23 cellular contexts compared by ENCODE assay signal in the genomic region with DNA sequence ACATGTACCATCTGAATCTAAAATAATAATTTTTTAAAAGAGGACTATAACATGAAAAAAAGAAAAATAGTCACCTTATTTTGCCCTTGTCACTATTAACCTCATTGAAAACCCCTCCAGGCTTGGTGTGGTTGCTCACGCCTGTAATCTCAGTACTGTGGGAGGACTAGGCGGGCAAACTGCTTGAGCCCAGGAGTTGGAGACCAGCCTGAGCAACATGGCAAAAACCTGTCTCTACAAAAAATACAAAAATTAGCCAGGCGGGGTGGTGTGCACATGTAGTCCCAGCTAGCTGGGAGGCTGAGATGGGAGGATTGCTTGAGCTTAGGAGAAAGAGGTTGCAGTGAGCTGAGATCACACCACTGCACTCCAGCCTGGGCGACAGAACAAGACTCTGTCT.
DNase-seq lines count a peak whose midpoint lies in the region; ATAC-seq, FAIRE-seq and TF ChIP-seq lines count a peak whose summit lies in the region.
"Had no signal": no experiment of that assay in that cellular context is flagged by ENCODE, and none has a peak within 500 bp of the region (broad histone marks: within the 10 kb centered on the region; RNA-seq: fewer than 3 reads in every experiment).

No MANE protein-coding gene starts in this region.

- H3K9me2 ChIP-seq in HCT116 (ENCODE audit: insufficient read depth): no peaks in the 10 kb centered on the region

- RAD21 ChIA-PET in HCT116 (lab: Charles Lee; ENCODE audit: low non-redundant PET in 1 of 2, low total read pairs in 2 of 2, uncharacterized antibody in 2 of 2, unreplicated experiment in 2 of 2): no interaction called here

- no peaks in the 10 kb centered on the region for H3K27me3 Mint-ChIP-seq in activated T-cell treated with anti-CD3 and anti-CD28 coated beads, Interleukin-2, amount 50 U/mL, for 72 hours (ENCODE audit: low read depth)
- H3K27me3 Mint-ChIP-seq in activated T-cell treated with anti-CD3 and anti-CD28 coated beads, Interleukin-2, amount 50 U/mL, for 4 hours (ENCODE audit: low read depth): no peaks in the 10 kb centered on the region
- no peaks in the 10 kb centered on the region for H3K27me3 Mint-ChIP-seq in activated T-helper 2 cell treated with anti-CD3 and anti-CD28 coated beads, Interferon-gamma antibody, Interleukin-2, Interleukin-4, amounts not matched to agents 10 μg/mL and 5 μg/mL and 100 μg/mL, durations not matched to agents 14 hours and 24 hours and 36 hours (ENCODE audit: low read depth)
- H3K27me3 Mint-ChIP-seq: activated B cell treated with CpG ODN at 0.5 μM for 24 hours had no signal

- intact Hi-C loops in HCT116 (cut with micrococcal nuclease): no loop called here
- intact Hi-C loops in activated T-helper 2 cell treated with anti-CD3 and anti-CD28 coated beads, Interferon-gamma antibody, Interleukin-2, Interleukin-4, amounts not matched to agents 10 μg/mL and 5 μg/mL and 100 μg/mL, durations not matched to agents 14 hours and 24 hours and 36 hours (cut with micrococcal nuclease): loop anchor here (1.0 kb wide), 1 partner anchor 12 kb away; no protein-coding TSS in a partner anchor
- intact Hi-C loops in left cardiac atrium (cut with DNase I): no loop called here

- H4K20me1 ChIP-seq in HCT116 (ENCODE audit: insufficient read depth): no peaks in the 10 kb centered on the region
- H4K20me1 ChIP-seq: BLaER1 had no signal

- H3K9ac ChIP-seq in HCT116 (ENCODE audit: low read length): no peak overlapping the region
- H3K9ac ChIP-seq: BLaER1, KMS-11 had no signal

- peak overlapping the region; percentile 48; the same call in 1 of the 2 replicates for H3K4me2 ChIP-seq in HCT116 (ENCODE audit: low read length)
- H3K4me2 ChIP-seq: KMS-11 had no signal

- no TSS peak for BruUV-seq in HCT116 (replicated peaks; lab: Mats Ljungman, UMichigan)

- no peaks in the 10 kb centered on the region for H3K79me2 ChIP-seq in HCT116 (ENCODE audit: insufficient read depth, low read length)

- H3K9me3 Mint-ChIP-seq in activated T-cell treated with anti-CD3 and anti-CD28 coated beads, Interleukin-2, amount 50 U/mL, for 72 hours: no peaks in the 10 kb centered on the region
- H3K9me3 Mint-ChIP-seq in activated T-cell treated with anti-CD3 and anti-CD28 coated beads, Interleukin-2, amount 50 U/mL, for 4 hours: no peaks in the 10 kb centered on the region
- H3K9me3 Mint-ChIP-seq in activated T-helper 2 cell treated with anti-CD3 and anti-CD28 coated beads, Interferon-gamma antibody, Interleukin-2, Interleukin-4, amounts not matched to agents 10 μg/mL and 5 μg/mL and 100 μg/mL, durations not matched to agents 14 hours and 24 hours and 36 hours: no peaks in the 10 kb centered on the region
- no peaks in the 10 kb centered on the region for H3K9me3 Mint-ChIP-seq in stimulated activated effector memory CD8-positive, alpha-beta T cell treated with anti-CD3 and anti-CD28 coated beads, Interleukin-12 subunit alpha, Interleukin-12 subunit beta, amount 100 ng/mL, for 72 hours
- H3K9me3 Mint-ChIP-seq: activated B cell treated with CpG ODN at 0.5 μM for 24 hours, neural crest cell had no signal

- FAIRE-seq in D721Med (lab: Jason Lieb, UNC): no peak

- H3K27ac Mint-ChIP-seq in activated T-cell treated with anti-CD3 and anti-CD28 coated beads, Interleukin-2, amount 50 U/mL, for 72 hours: no peak overlapping the region
- H3K27ac Mint-ChIP-seq in activated T-helper 2 cell treated with anti-CD3 and anti-CD28 coated beads, Interferon-gamma antibody, Interleukin-2, Interleukin-4, amounts not matched to agents 10 μg/mL and 5 μg/mL and 100 μg/mL, durations not matched to agents 14 hours and 24 hours and 36 hours: peak overlapping the region; percentile 70
- H3K27ac Mint-ChIP-seq in stimulated activated effector memory CD8-positive, alpha-beta T cell treated with anti-CD3 and anti-CD28 coated beads, Interleukin-12 subunit alpha, Interleukin-12 subunit beta, amount 100 ng/mL, for 72 hours: peak overlapping the region; percentile 41
- H3K27ac Mint-ChIP-seq: activated B cell treated with CpG ODN at 0.5 μM for 24 hours had no signal

- no peaks in the 10 kb centered on the region for H3K27me3 ChIP-seq in HCT116 (ENCODE audit: insufficient read depth, low read length)
- H3K27me3 ChIP-seq: BLaER1, foreskin keratinocyte, sigmoid colon, suprapubic skin had no signal

- POLR2A ChIA-PET in HCT116 (lab: Charles Lee): interaction anchor here (1.8 kb wide), 1 partner anchor 11 kb away, joined by 10 read pairs; no protein-coding TSS in a partner anchor

- H3K4me3 ChIP-seq in HCT116 (replicated peaks in 1 of 2; ENCODE audit: low read depth in 1 of 2, low read length in 2 of 2): no peak overlapping the region
- H3K4me3 ChIP-seq: BLaER1, sigmoid colon, suprapubic skin had no signal

- ATAC-seq in activated T-cell treated with anti-CD3 and anti-CD28 coated beads, Interleukin-2, amount 50 U/mL, for 72 hours (replicated peaks in 1 of 2): peak; percentile 25 to 36
- no peak for ATAC-seq in activated T-cell treated with anti-CD3 and anti-CD28 coated beads, Interleukin-2, amount 50 U/mL, for 4 hours
- ATAC-seq in HCT116 (no peak), left cardiac atrium (no peak)
- ATAC-seq in stimulated activated effector memory CD8-positive, alpha-beta T cell treated with anti-CD3 and anti-CD28 coated beads, Interleukin-12 subunit alpha, Interleukin-12 subunit beta, amount 100 ng/mL, for 72 hours: peak; percentile 47
- ATAC-seq: left ventricle myocardium superior, Panc1 had no signal

- peaks cover 75% of the 10 kb centered on the region for H3K4me1 Mint-ChIP-seq in activated T-cell treated with anti-CD3 and anti-CD28 coated beads, Interleukin-2, amount 50 U/mL, for 72 hours (ENCODE audit: low read depth)
- peaks cover 43% of the 10 kb centered on the region for H3K4me1 Mint-ChIP-seq in activated T-cell treated with anti-CD3 and anti-CD28 coated beads, Interleukin-2, amount 50 U/mL, for 4 hours (ENCODE audit: low read depth)
- peaks cover 68% of the 10 kb centered on the region for H3K4me1 Mint-ChIP-seq in activated T-helper 2 cell treated with anti-CD3 and anti-CD28 coated beads, Interferon-gamma antibody, Interleukin-2, Interleukin-4, amounts not matched to agents 10 μg/mL and 5 μg/mL and 100 μg/mL, durations not matched to agents 14 hours and 24 hours and 36 hours (ENCODE audit: low read depth)
- H3K4me1 Mint-ChIP-seq in stimulated activated effector memory CD8-positive, alpha-beta T cell treated with anti-CD3 and anti-CD28 coated beads, Interleukin-12 subunit alpha, Interleukin-12 subunit beta, amount 100 ng/mL, for 72 hours: peaks cover 45% of the 10 kb centered on the region
- H3K4me1 Mint-ChIP-seq: neural crest cell had no signal

- no peak overlapping the region for H3K27ac ChIP-seq in HCT116 (ENCODE audit: low read depth, low read length)
- H3K27ac ChIP-seq: BLaER1, foreskin keratinocyte, KMS-11, suprapubic skin had no signal

- TF ChIP-seq RAD21 in HCT116 (IDR thresholded peaks at IDR 0.05; ENCODE audit: low read depth): no peak

- peak overlapping the region; percentile 52 to 71 for H3K4me3 Mint-ChIP-seq in activated T-cell treated with anti-CD3 and anti-CD28 coated beads, Interleukin-2, amount 50 U/mL, for 72 hours
- no peak overlapping the region for H3K4me3 Mint-ChIP-seq in activated T-cell treated with anti-CD3 and anti-CD28 coated beads, Interleukin-2, amount 50 U/mL, for 4 hours
- no peak overlapping the region for H3K4me3 Mint-ChIP-seq in activated T-helper 2 cell treated with anti-CD3 and anti-CD28 coated beads, Interferon-gamma antibody, Interleukin-2, Interleukin-4, amounts not matched to agents 10 μg/mL and 5 μg/mL and 100 μg/mL, durations not matched to agents 14 hours and 24 hours and 36 hours (ENCODE audit: low read depth)
- peak overlapping the region; percentile 30 for H3K4me3 Mint-ChIP-seq in stimulated activated effector memory CD8-positive, alpha-beta T cell treated with anti-CD3 and anti-CD28 coated beads, Interleukin-12 subunit alpha, Interleukin-12 subunit beta, amount 100 ng/mL, for 72 hours
- H3K4me3 Mint-ChIP-seq: activated B cell treated with CpG ODN at 0.5 μM for 24 hours, neural crest cell had no signal

- H2AFZ ChIP-seq in HCT116 (ENCODE audit: low read depth, low read length, poor library complexity, severe bottlenecking): no peak overlapping the region

- no peak for TF ChIP-seq POLR2A in HCT116 (IDR thresholded peaks at IDR 0.05; ENCODE audit: borderline replicate concordance, extremely low read depth, insufficient read depth, insufficient read length)

- CTCF ChIA-PET in HCT116 (lab: Charles Lee): interaction anchor here (2.4 kb wide), 1 partner anchor 136 kb away, joined by 8 read pairs; no protein-coding TSS in a partner anchor

- peaks cover 0 to 15% of the 10 kb centered on the region in 2 experiments; a peak in 2 of 4 replicates for H3K4me1 ChIP-seq in HCT116 (ENCODE audit: control insufficient read depth in 1 of 2, insufficient read depth in 2 of 2, low read length in 2 of 2)
- H3K4me1 ChIP-seq: suprapubic skin had no signal

- TF ChIP-seq CTCF in HCT116 (IDR thresholded peaks at IDR 0.05 in 2 of 3, conservative IDR thresholded peaks at IDR 0.05 in 1 of 3; ENCODE audit: borderline replicate concordance in 1 of 3, insufficient read depth in 1 of 3, low read depth in 2 of 3, low read length in 2 of 3) (no peak), D721Med (IDR thresholded peaks at IDR 0.05; ENCODE audit: insufficient read depth, missing control alignments) (no peak)

- peaks cover 0 to 2% of the 10 kb centered on the region in 2 donors for H3K36me3 Mint-ChIP-seq in activated T-cell treated with anti-CD3 and anti-CD28 coated beads, Interleukin-2, amount 50 U/mL, for 72 hours (ENCODE audit: insufficient read depth in 2 of 2)
- H3K36me3 Mint-ChIP-seq in activated T-cell treated with anti-CD3 and anti-CD28 coated beads, Interleukin-2, amount 50 U/mL, for 4 hours (ENCODE audit: insufficient read depth): no peaks in the 10 kb centered on the region
- H3K36me3 Mint-ChIP-seq in activated T-helper 2 cell treated with anti-CD3 and anti-CD28 coated beads, Interferon-gamma antibody, Interleukin-2, Interleukin-4, amounts not matched to agents 10 μg/mL and 5 μg/mL and 100 μg/mL, durations not matched to agents 14 hours and 24 hours and 36 hours (ENCODE audit: low read depth): no peaks in the 10 kb centered on the region
- no peaks in the 10 kb centered on the region for H3K36me3 Mint-ChIP-seq in stimulated activated effector memory CD8-positive, alpha-beta T cell treated with anti-CD3 and anti-CD28 coated beads, Interleukin-12 subunit alpha, Interleukin-12 subunit beta, amount 100 ng/mL, for 72 hours

- DNase-seq in activated T-cell treated with anti-CD3 and anti-CD28 coated beads, Interleukin-2, amount 50 U/mL, for 72 hours: peak in 1 of 2 donors; percentile 19
- DNase-seq in activated T-cell treated with anti-CD3 and anti-CD28 coated beads, Interleukin-2, amount 50 U/mL, for 4 hours: no peak
- DNase-seq in HCT116 (ENCODE audit: low read depth, low spot score) (no peak), left cardiac atrium (no peak), kidney tubule cell (ENCODE audit: low spot score) (no peak), D721Med (ENCODE audit: insufficient read length, low spot score) (no peak)
- DNase-seq in activated T-helper 2 cell treated with anti-CD3 and anti-CD28 coated beads, Interferon-gamma antibody, Interleukin-2, Interleukin-4, amounts not matched to agents 10 μg/mL and 5 μg/mL and 100 μg/mL, durations not matched to agents 14 hours and 24 hours and 36 hours (ENCODE audit: low spot score): no peak
- no peak for DNase-seq in stimulated activated effector memory CD8-positive, alpha-beta T cell treated with anti-CD3 and anti-CD28 coated beads, Interleukin-12 subunit alpha, Interleukin-12 subunit beta, amount 100 ng/mL, for 72 hours (ENCODE audit: low spot score in 2 of 2)
- DNase-seq: ACHN, activated B cell treated with CpG ODN at 0.5 μM for 24 hours, activated gamma-delta T cell treated with Interleukin-2 at 50 U/mL for 16 hours, erythroblast, left ventricle myocardium superior, midbrain, NCI-H2171, NCI-H524 treated with DMSO at 0.1 percent for 48 hours, sigmoid colon had no signal

- H3K36me3 ChIP-seq in HCT116 (ENCODE audit: control insufficient read depth in 1 of 2, insufficient read depth in 2 of 2, low read length in 2 of 2): no peaks in the 10 kb centered on the region
- H3K36me3 ChIP-seq: BLaER1, sigmoid colon, suprapubic skin had no signal

- H3K9me3 ChIP-seq in HCT116 (ENCODE audit: control insufficient read depth in 1 of 2, insufficient read depth in 1 of 2, low read depth in 1 of 2, low read length in 2 of 2): no peaks in the 10 kb centered on the region
- H3K9me3 ChIP-seq: BLaER1, sigmoid colon, suprapubic skin had no signal

Comparison
In these comparisons a context has a peak if more than half of its experiments do, and no peak if none do; other contexts are left out.
1. ATAC-seq: peak in activated T-cell treated with anti-CD3 and anti-CD28 coated beads, Interleukin-2, amount 50 U/mL, for 72 hours (2 of 2) and stimulated activated effector memory CD8-positive, alpha-beta T cell treated with anti-CD3 and anti-CD28 coated beads, Interleukin-12 subunit alpha, Interleukin-12 subunit beta, amount 100 ng/mL, for 72 hours (single experiment); none in activated T-cell treated with anti-CD3 and anti-CD28 coated beads, Interleukin-2, amount 50 U/mL, for 4 hours (0 of 2), HCT116 (single experiment) and left cardiac atrium (0 of 2).
2. H3K4me3 Mint-ChIP-seq: peak in activated T-cell treated with anti-CD3 and anti-CD28 coated beads, Interleukin-2, amount 50 U/mL, for 72 hours (2 of 2) and stimulated activated effector memory CD8-positive, alpha-beta T cell treated with anti-CD3 and anti-CD28 coated beads, Interleukin-12 subunit alpha, Interleukin-12 subunit beta, amount 100 ng/mL, for 72 hours (single experiment); none in activated T-cell treated with anti-CD3 and anti-CD28 coated beads, Interleukin-2, amount 50 U/mL, for 4 hours (single experiment) and activated T-helper 2 cell treated with anti-CD3 and anti-CD28 coated beads, Interferon-gamma antibody, Interleukin-2, Interleukin-4, amounts not matched to agents 10 μg/mL and 5 μg/mL and 100 μg/mL, durations not matched to agents 14 hours and 24 hours and 36 hours (single experiment).